Comparison of ENCODE assay signal across 8 cellular contexts in the genomic region with DNA sequence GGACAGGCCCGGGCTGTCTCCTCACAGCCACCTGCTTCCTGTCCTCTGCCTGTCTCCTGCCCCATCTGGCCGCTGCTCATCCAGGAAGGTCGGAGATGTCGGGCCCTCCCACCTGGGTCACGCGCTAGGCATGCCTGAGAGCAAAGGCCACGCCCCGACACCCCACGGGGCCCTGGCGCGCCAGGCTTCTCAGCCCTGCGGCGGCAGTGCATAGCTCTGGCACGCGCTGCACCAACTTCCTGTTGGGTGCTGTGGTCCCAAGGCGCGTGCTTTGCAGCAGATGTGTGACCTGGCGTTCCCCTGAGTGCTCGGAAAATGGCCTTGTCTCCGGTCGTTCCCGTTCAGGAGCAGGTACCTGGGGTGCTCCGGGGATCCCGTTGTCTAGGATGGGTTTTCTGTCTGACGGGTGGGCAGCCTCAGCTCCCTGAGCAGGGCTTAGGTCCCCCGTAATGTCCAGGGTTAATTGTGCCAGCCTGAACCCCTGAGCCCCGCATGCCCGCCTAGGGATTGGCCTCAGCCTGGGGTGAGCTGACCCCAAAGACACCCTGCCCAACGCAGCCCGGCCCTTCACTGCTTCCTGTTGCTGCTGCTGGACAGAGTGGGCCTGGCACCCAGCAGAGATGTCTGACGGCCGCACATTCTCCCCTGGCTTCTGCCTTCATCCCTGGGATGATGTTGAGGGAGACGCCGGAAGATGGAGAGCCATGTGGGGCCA. TPM values are rescaled to one million over a fixed set of nuclear protein-coding genes. Genes with fewer than 3 reads are reported as not detected.
DNase-seq lines count a peak whose midpoint lies in the region; ATAC-seq and TF ChIP-seq lines count a peak whose summit lies in the region.

No MANE protein-coding gene starts in this region.

- in situ Hi-C loops in gastrocnemius medialis (cut with MboI; ENCODE audit: low sequenced_read_pairs in 4 of 4): no loop called here

- H3K9me3 ChIP-seq in OCI-LY3 (ENCODE audit: insufficient read depth, low read length) (no peaks in the 10 kb centered on the region), gastrocnemius medialis (no peaks in the 10 kb centered on the region)

- TF ChIP-seq CTCF in OCI-LY3 (IDR thresholded peaks at IDR 0.05; ENCODE audit: low read depth, low read length) (no peak), gastrocnemius medialis (IDR thresholded peaks at IDR 0.05 in 4 of 5, conservative IDR thresholded peaks at IDR 0.05 in 1 of 5) (no peak)

- peaks cover 41% of the 10 kb centered on the region for H4K20me1 ChIP-seq in OCI-LY3 (ENCODE audit: insufficient read depth, low read length)

- no peaks in the 10 kb centered on the region for H3K27me3 ChIP-seq in OCI-LY3 (ENCODE audit: low read depth, low read length)
- H3K27me3 ChIP-seq in gastrocnemius medialis: no peaks in the 10 kb centered on the region

- TF ChIP-seq POLR2A in gastrocnemius medialis (IDR thresholded peaks at IDR 0.05): peak; percentile 40 to 45

- H3K27ac ChIP-seq in OCI-LY3 (ENCODE audit: low read length) (peak overlapping the region; percentile 83), gastrocnemius medialis (peak overlapping the region; percentile 47 to 68 (median 60))

- H3K9ac ChIP-seq in OCI-LY3 (ENCODE audit: low read length): peak overlapping the region; percentile 91

- peaks cover 58% of the 10 kb centered on the region for H3K79me2 ChIP-seq in OCI-LY3 (ENCODE audit: low read length)

- intact Hi-C loops in head of caudate nucleus (cut with DNase I) (no loop called here), gastrocnemius medialis (cut with DNase I; ENCODE audit: low total_unique reads) (loop anchor here (1.0 kb wide), 1 partner anchor 12 kb away; no protein-coding TSS in a partner anchor)

- DNase-seq in COLO668 (lab: John Stamatoyannopoulos, UW; ENCODE audit: unreplicated experiment) (peak; percentile 100), head of caudate nucleus (peak in 37 of 42 donors; percentile 17 to 80 (median 50)), gastrocnemius medialis (peak; percentile 64 to 83), NCI-H2107 treated with DMSO at 0.1 percent for 48 hours (lab: John Stamatoyannopoulos, UW; ENCODE audit: unreplicated experiment) (no peak)
- DNase-seq in activated T-cell treated with anti-CD3 and anti-CD28 coated beads, Interleukin-2, amount 50 U/mL, for 1 hour: peak; percentile 92

- peaks cover 37% of the 10 kb centered on the region for H3K36me3 ChIP-seq in OCI-LY3 (replicated peaks; ENCODE audit: low read depth, low read length)
- H3K36me3 ChIP-seq in gastrocnemius medialis: no peaks in the 10 kb centered on the region

- peak overlapping the region; percentile 100 for H3K4me2 ChIP-seq in OCI-LY3 (ENCODE audit: low read length)

- ATAC-seq in GM19395 (IDR thresholded peaks at IDR 0.05; ENCODE audit: unreplicated experiment) (peak; percentile 67), HG03457 (IDR thresholded peaks at IDR 0.05; ENCODE audit: unreplicated experiment) (peak; percentile 79), gastrocnemius medialis (peak; percentile 46 to 51)

- H3K4me1 ChIP-seq in OCI-LY3 (ENCODE audit: low read length) (peaks cover 38% of the 10 kb centered on the region), gastrocnemius medialis (no peaks in the 10 kb centered on the region)

- H3K4me3 ChIP-seq in OCI-LY3 (ENCODE audit: low read length) (peak overlapping the region; percentile 100), gastrocnemius medialis (peak overlapping the region in 2 of 4 donors; percentile 13 to 27)

- H2AFZ ChIP-seq in OCI-LY3 (ENCODE audit: low read depth, low read length): no peak overlapping the region

RNA-seq across cellular contexts. Expression of a gene that starts 19.4 kb away (rescaled TPM):
- total RNA-seq in gastrocnemius medialis: 1 to 10 TPM; 2.8 to 7.8 (median 4.5) TPM

RNA-seq across cellular contexts. Expression of a gene that starts 34.0 kb away (rescaled TPM):
- total RNA-seq in gastrocnemius medialis: 10 to 100 TPM in 1 of 4 donors, 1 to 10 TPM in 3; 1.1 to 10.4 (median 1.8) TPM
